In the genomic region with DNA sequence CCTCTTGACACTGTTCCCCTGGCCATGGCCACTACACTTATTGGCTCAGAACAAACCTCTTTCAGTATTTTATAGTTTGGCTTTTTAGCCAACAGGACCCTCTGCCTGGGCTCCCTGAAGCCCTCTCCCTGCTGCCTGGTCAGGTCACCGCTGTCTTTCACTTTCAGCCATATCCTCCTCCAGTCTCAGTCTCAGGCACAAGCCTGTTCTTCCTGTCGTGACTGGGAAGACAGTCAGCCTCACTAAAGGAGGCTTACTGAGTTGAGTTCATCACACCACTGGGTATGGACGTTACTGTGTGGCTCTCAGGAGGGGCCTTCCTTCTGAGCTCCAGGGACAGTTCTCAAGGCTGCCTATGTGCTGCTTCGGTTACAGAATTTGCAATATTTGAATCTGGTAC, we compare ENCODE assay signal across 2 cellular contexts.
TF ChIP-seq lines count a peak whose summit lies in the region.

No MANE protein-coding gene starts in this region.

TF ChIP-seq in SK-N-SH, 30 proteins besides CTCF, POLR2A, EP300 and RAD21 (continued from another document):
- no peak for TF ChIP-seq REST (IDR thresholded peaks at IDR 0.05; ENCODE audit: low read depth, low read length)
- TF ChIP-seq MEF2A (IDR thresholded peaks at IDR 0.05; ENCODE audit: borderline replicate concordance, low read depth): no peak
- no peak for TF ChIP-seq FOXJ3 (CRISPR knock-in tag; IDR thresholded peaks at IDR 0.05)
- TF ChIP-seq TEAD4 (IDR thresholded peaks at IDR 0.05; ENCODE audit: borderline replicate concordance, insufficient read depth): no peak
- no peak for TF ChIP-seq RCOR1 (IDR thresholded peaks at IDR 0.05; ENCODE audit: low read length)
- no peak for TF ChIP-seq POLR2AphosphoS5 (IDR thresholded peaks at IDR 0.05; ENCODE audit: low read depth, low read length)
- TF ChIP-seq, protein P1, sequence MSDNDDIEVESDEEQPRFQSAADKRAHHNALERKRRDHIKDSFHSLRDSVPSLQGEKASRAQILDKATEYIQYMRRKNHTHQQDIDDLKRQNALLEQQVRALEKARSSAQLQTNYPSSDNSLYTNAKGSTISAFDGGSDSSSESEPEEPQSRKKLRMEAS (IDR thresholded peaks at IDR 0.05; ENCODE audit: low read depth): no peak
- no peak for TF ChIP-seq GATA2 (CRISPR knock-in tag; IDR thresholded peaks at IDR 0.05)
- TF ChIP-seq NFIC (IDR thresholded peaks at IDR 0.05; ENCODE audit: borderline replicate concordance): no peak
- TF ChIP-seq YY1 (IDR thresholded peaks at IDR 0.05; ENCODE audit: low read depth): no peak
- no peak for TF ChIP-seq TAF1 (IDR thresholded peaks at IDR 0.05; ENCODE audit: borderline replicate concordance, low read depth, low read length)
- TF ChIP-seq NRF1 (IDR thresholded peaks at IDR 0.05; ENCODE audit: low read depth, low read length): no peak
- no peak for TF ChIP-seq SMC3 (IDR thresholded peaks at IDR 0.05; ENCODE audit: low read depth, low read length)
- TF ChIP-seq USF2 (IDR thresholded peaks at IDR 0.05; ENCODE audit: borderline replicate concordance, low read depth, low read length): no peak
- no peak for TF ChIP-seq FOXM1 (IDR thresholded peaks at IDR 0.05; ENCODE audit: low read depth)

TF ChIP-seq in SK-N-SH treated with all-trans-retinoic acid at 6 μM for 48 hours, 23 proteins besides CTCF, POLR2A, EP300 and RAD21 (continued from another document):
- TF ChIP-seq, protein P2, sequence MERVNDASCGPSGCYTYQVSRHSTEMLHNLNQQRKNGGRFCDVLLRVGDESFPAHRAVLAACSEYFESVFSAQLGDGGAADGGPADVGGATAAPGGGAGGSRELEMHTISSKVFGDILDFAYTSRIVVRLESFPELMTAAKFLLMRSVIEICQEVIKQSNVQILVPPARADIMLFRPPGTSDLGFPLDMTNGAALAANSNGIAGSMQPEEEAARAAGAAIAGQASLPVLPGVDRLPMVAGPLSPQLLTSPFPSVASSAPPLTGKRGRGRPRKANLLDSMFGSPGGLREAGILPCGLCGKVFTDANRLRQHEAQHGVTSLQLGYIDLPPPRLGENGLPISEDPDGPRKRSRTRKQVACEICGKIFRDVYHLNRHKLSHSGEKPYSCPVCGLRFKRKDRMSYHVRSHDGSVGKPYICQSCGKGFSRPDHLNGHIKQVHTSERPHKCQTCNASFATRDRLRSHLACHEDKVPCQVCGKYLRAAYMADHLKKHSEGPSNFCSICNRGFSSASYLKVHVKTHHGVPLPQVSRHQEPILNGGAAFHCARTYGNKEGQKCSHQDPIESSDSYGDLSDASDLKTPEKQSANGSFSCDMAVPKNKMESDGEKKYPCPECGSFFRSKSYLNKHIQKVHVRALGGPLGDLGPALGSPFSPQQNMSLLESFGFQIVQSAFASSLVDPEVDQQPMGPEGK (CRISPR knock-in tag; IDR thresholded peaks at IDR 0.05; ENCODE audit: borderline replicate concordance): no peak
- TF ChIP-seq ZNF565 (CRISPR knock-in tag; conservative IDR thresholded peaks at IDR 0.05; ENCODE audit: low read depth): no peak
- TF ChIP-seq CSDC2 (CRISPR knock-in tag; IDR thresholded peaks at IDR 0.05): no peak
- no peak for TF ChIP-seq BACH2 (CRISPR knock-in tag; IDR thresholded peaks at IDR 0.05; ENCODE audit: borderline replicate concordance)
- no peak for TF ChIP-seq ZNF70 (CRISPR knock-in tag; IDR thresholded peaks at IDR 0.05)
